ENCODE assay signal across 17 cellular contexts in genomic region chr7:46681865-46682503, GRCh38.
DNase-seq lines count a peak whose midpoint lies in the region; ATAC-seq and TF ChIP-seq lines count a peak whose summit lies in the region.
"Had no signal": no experiment of that assay in that cellular context is flagged by ENCODE, and none has a peak within 500 bp of the region (broad histone marks: within the 10 kb centered on the region; RNA-seq: fewer than 3 reads in every experiment).

No MANE protein-coding gene starts in this region.

- TF ChIP-seq CTCF in WERI-Rb-1 (IDR thresholded peaks at IDR 0.05; ENCODE audit: low read depth, low read length) (0 out of 2 replicates have a peak, but pooled peaks have one; percentile 24), tibial artery (IDR thresholded peaks at IDR 0.05) (no peak)

- ATAC-seq in left cardiac atrium (peak; percentile 44 to 78), HG03442 (IDR thresholded peaks at IDR 0.05; ENCODE audit: unreplicated experiment) (no peak), GM18861 (IDR thresholded peaks at IDR 0.05; ENCODE audit: unreplicated experiment) (no peak)
- ATAC-seq: activated CD4-positive, alpha-beta T cell treated with anti-CD3 and anti-CD28 coated beads for 36 hours; stimulated activated naive B cell treated with anti-CD40 and anti-IgM and Interleukin-4, amounts not matched to agents 10 μg/mL and 1 μg/mL and 100 μg/mL, for 72 hours had no signal

- no peak overlapping the region for H3K4me3 ChIP-seq in WERI-Rb-1 (ENCODE audit: low read depth, low read length)
- no peak overlapping the region for H3K4me3 ChIP-seq in tibial artery
- H3K4me3 ChIP-seq: colonic mucosa had no signal

- H3K27ac ChIP-seq in WERI-Rb-1 (no peak overlapping the region), tibial artery (peak overlapping the region in 1 of 2 donors; percentile 13)
- H3K27ac ChIP-seq: colonic mucosa, epithelial cell of prostate had no signal

- H3K27me3 ChIP-seq in WERI-Rb-1 (ENCODE audit: insufficient read depth, low read depth, severe bottlenecking) = no peaks in the 10 kb centered on the region
- H3K27me3 ChIP-seq in tibial artery = no peaks in the 10 kb centered on the region
- H3K27me3 ChIP-seq: colonic mucosa had no signal

- H3K36me3 ChIP-seq in WERI-Rb-1 (no peaks in the 10 kb centered on the region), tibial artery (no peaks in the 10 kb centered on the region)
- H3K36me3 ChIP-seq: colonic mucosa had no signal

- peaks cover 0 to 23% (median 5%) of the 10 kb centered on the region in 4 donors for H3K4me1 ChIP-seq in tibial artery
- H3K4me1 ChIP-seq: colonic mucosa had no signal

- intact Hi-C loops in left cardiac atrium (cut with DNase I) (no loop called here), tibial artery (cut with DNase I; ENCODE audit: low total_unique reads) (no loop called here)

- DNase-seq in H4 (ENCODE audit: low spot score) = peak; percentile 47
- no peak for DNase-seq in WERI-Rb-1
- peak; percentile 28 for DNase-seq in left cardiac atrium
- DNase-seq in tibial artery = peak; percentile 31 to 71
- no peak for DNase-seq in NCI-H82 (lab: John Stamatoyannopoulos, UW)
- DNase-seq in T-helper 1 cell = no peak
- DNase-seq: activated CD4-positive, alpha-beta T cell treated with anti-CD3 and anti-CD28 coated beads for 36 hours; activated gamma-delta T cell treated with Interleukin-2 at 50 U/mL for 16 hours; colonic mucosa; NCI-H2029; NCI-H510A; SIG-M5; stimulated activated naive B cell treated with anti-CD40 and anti-IgM and Interleukin-4, amounts not matched to agents 10 μg/mL and 1 μg/mL and 100 μg/mL, for 72 hours; T-helper 9 cell had no signal

- no peaks in the 10 kb centered on the region for H3K9me3 ChIP-seq in WERI-Rb-1 (ENCODE audit: severe bottlenecking)
- H3K9me3 ChIP-seq in tibial artery = no peaks in the 10 kb centered on the region
- H3K9me3 ChIP-seq: colonic mucosa had no signal

Comparison
In these comparisons a context has a peak if more than half of its experiments do, and no peak if none do; other contexts are left out.
1. DNase-seq: peak in H4 (single experiment), left cardiac atrium (single experiment) and tibial artery (2 of 2); none in WERI-Rb-1 (single experiment), NCI-H82 (single experiment) and T-helper 1 cell (0 of 5).
2. ATAC-seq: peak in left cardiac atrium (2 of 2); none in HG03442 (single experiment) and GM18861 (single experiment).